ENCODE assay signal across 16 cellular contexts in genomic region chr2:127359520-127359919, GRCh38. TPM values are rescaled to one million over a fixed set of nuclear protein-coding genes. Genes with fewer than 3 reads are reported as not detected.
DNase-seq lines count a peak whose midpoint lies in the region; ATAC-seq and TF ChIP-seq lines count a peak whose summit lies in the region.
"Had no signal": no experiment of that assay in that cellular context is flagged by ENCODE, and none has a peak within 500 bp of the region (broad histone marks: within the 10 kb centered on the region; RNA-seq: fewer than 3 reads in every experiment).

No MANE protein-coding gene starts in this region.

- TF ChIP-seq CTCF in right atrium auricular region (IDR thresholded peaks at IDR 0.05) (no peak), NB4 (IDR thresholded peaks at IDR 0.05; ENCODE audit: low read depth, low read length) (no peak), gastroesophageal sphincter (IDR thresholded peaks at IDR 0.05) (no peak), breast epithelium (IDR thresholded peaks at IDR 0.05) (no peak)

- no peaks in the 10 kb centered on the region for H3K9me3 ChIP-seq in right atrium auricular region
- H3K9me3 ChIP-seq in gastroesophageal sphincter, result no peaks in the 10 kb centered on the region
- H3K9me3 ChIP-seq in breast epithelium, result no peaks in the 10 kb centered on the region

- peak overlapping the region; percentile 74 for H3K27ac Mint-ChIP-seq in central memory CD8-positive, alpha-beta T cell (ENCODE audit: low read depth)
- peak overlapping the region; percentile 19 for H3K27ac Mint-ChIP-seq in stimulated activated memory B cell treated with anti-CD40 and anti-IgM and Interleukin-4, amounts not matched to agents 10 μg/mL and 1 μg/mL and 100 μg/mL, for 72 hours
- H3K27ac Mint-ChIP-seq: HFFc6 had no signal

- H3K4me1 Mint-ChIP-seq in central memory CD8-positive, alpha-beta T cell, result peaks cover 70% of the 10 kb centered on the region
- H3K4me1 Mint-ChIP-seq in stimulated activated memory B cell treated with anti-CD40 and anti-IgM and Interleukin-4, amounts not matched to agents 10 μg/mL and 1 μg/mL and 100 μg/mL, for 72 hours, result peaks cover 78% of the 10 kb centered on the region

- no peaks in the 10 kb centered on the region for H3K36me3 ChIP-seq in right atrium auricular region
- H3K36me3 ChIP-seq in gastroesophageal sphincter, result no peaks in the 10 kb centered on the region
- no peaks in the 10 kb centered on the region for H3K36me3 ChIP-seq in breast epithelium

- WGBS in gastroesophageal sphincter (ENCODE audit: low coverage in 1 of 2), 2 donors, result 64 to 66% methylated on average over 5 of the region's 5 CpGs

- H3K4me1 ChIP-seq in right atrium auricular region (peaks cover 0 to 42% of the 10 kb centered on the region in 2 donors), gastroesophageal sphincter (peaks cover 0 to 44% (median 0%) of the 10 kb centered on the region in 3 donors), breast epithelium (no peaks in the 10 kb centered on the region)

- intact Hi-C loops in Right ventricle myocardium superior (cut with DNase I) (no loop called here), breast epithelium (cut with DNase I; ENCODE audit: low total_unique reads) (no loop called here)

- H3K27ac ChIP-seq in right atrium auricular region (no peak overlapping the region), gastroesophageal sphincter (no peak overlapping the region), breast epithelium (no peak overlapping the region)
- H3K27ac ChIP-seq: C4-2B, SK-N-MC had no signal

- no peaks in the 10 kb centered on the region for H3K27me3 Mint-ChIP-seq in central memory CD8-positive, alpha-beta T cell
- no peaks in the 10 kb centered on the region for H3K27me3 Mint-ChIP-seq in stimulated activated memory B cell treated with anti-CD40 and anti-IgM and Interleukin-4, amounts not matched to agents 10 μg/mL and 1 μg/mL and 100 μg/mL, for 72 hours

- H3K4me3 Mint-ChIP-seq in central memory CD8-positive, alpha-beta T cell, result no peak overlapping the region
- H3K4me3 Mint-ChIP-seq in stimulated activated memory B cell treated with anti-CD40 and anti-IgM and Interleukin-4, amounts not matched to agents 10 μg/mL and 1 μg/mL and 100 μg/mL, for 72 hours, result no peak overlapping the region
- H3K4me3 Mint-ChIP-seq: HFFc6 had no signal

- H3K27me3 ChIP-seq in right atrium auricular region (no peaks in the 10 kb centered on the region), gastroesophageal sphincter (no peaks in the 10 kb centered on the region), breast epithelium (no peaks in the 10 kb centered on the region)

- no peaks in the 10 kb centered on the region for H3K9me3 Mint-ChIP-seq in central memory CD8-positive, alpha-beta T cell
- no peaks in the 10 kb centered on the region for H3K9me3 Mint-ChIP-seq in stimulated activated memory B cell treated with anti-CD40 and anti-IgM and Interleukin-4, amounts not matched to agents 10 μg/mL and 1 μg/mL and 100 μg/mL, for 72 hours
- H3K9me3 Mint-ChIP-seq: HFFc6 had no signal

- H3K4me3 ChIP-seq in right atrium auricular region, result no peak overlapping the region
- H3K4me3 ChIP-seq in NB4 (ENCODE audit: low read depth, low read length), result no peak overlapping the region
- H3K4me3 ChIP-seq in gastroesophageal sphincter, result no peak overlapping the region
- no peak overlapping the region for H3K4me3 ChIP-seq in breast epithelium
- H3K4me3 ChIP-seq: SK-N-MC had no signal

- no peak for TF ChIP-seq EP300 in gastroesophageal sphincter (IDR thresholded peaks at IDR 0.05)

- ATAC-seq in Right ventricle myocardium superior (ENCODE audit: poor library complexity) (peak; percentile 18), gastroesophageal sphincter (no peak)
- ATAC-seq in central memory CD8-positive, alpha-beta T cell (replicated peaks; ENCODE audit: extremely low read depth, poor library complexity, severe bottlenecking), result no peak
- no peak for ATAC-seq in stimulated activated memory B cell treated with anti-CD40 and anti-IgM and Interleukin-4, amounts not matched to agents 10 μg/mL and 1 μg/mL and 100 μg/mL, for 72 hours
- ATAC-seq: PC-3 had no signal

- no peak for TF ChIP-seq POLR2A in NB4 (IDR thresholded peaks at IDR 0.05; ENCODE audit: extremely low read depth, insufficient read length)
- no peak for TF ChIP-seq POLR2A in gastroesophageal sphincter (IDR thresholded peaks at IDR 0.05)
- TF ChIP-seq POLR2A in breast epithelium (IDR thresholded peaks at IDR 0.05), result no peak

- H3K36me3 Mint-ChIP-seq in central memory CD8-positive, alpha-beta T cell (ENCODE audit: insufficient read depth), result peaks cover 2% of the 10 kb centered on the region
- H3K36me3 Mint-ChIP-seq in stimulated activated memory B cell treated with anti-CD40 and anti-IgM and Interleukin-4, amounts not matched to agents 10 μg/mL and 1 μg/mL and 100 μg/mL, for 72 hours, result peaks cover 11% of the 10 kb centered on the region

- DNase-seq in Right ventricle myocardium superior (no peak), right atrium auricular region (ENCODE audit: low spot score) (no peak), NB4 (ENCODE audit: low read depth) (peak; percentile 14), breast epithelium (ENCODE audit: low spot score in 2 of 2) (no peak)
- no peak for DNase-seq in central memory CD8-positive, alpha-beta T cell (ENCODE audit: low spot score in 2 of 2)
- no peak for DNase-seq in activated CD8-positive, alpha-beta memory T cell treated with anti-CD3 and anti-CD28 coated beads, Interleukin-2, amount 50 U/mL, for 48 hours
- DNase-seq: HFFc6, Kasumi-1, NCI-H1417, NCI-H2029 treated with DMSO at 0.1 percent for 48 hours, NCI-H526, PC-3 had no signal

RNA-seq across cellular contexts. Expression of gene MAP3K2, which starts 28.3 kb away (rescaled TPM):
- total RNA-seq in Right ventricle myocardium superior (22.5 TPM), right atrium auricular region (10 to 100 TPM; 20.5 to 20.8 TPM), gastroesophageal sphincter (10 to 100 TPM; 52.7 to 96.2 (median 54.2) TPM), breast epithelium (10 to 100 TPM; 55.7 to 62.2 (median 58.4) TPM)

RNA-seq across cellular contexts. Expression of gene PROC, which starts 58.7 kb away (rescaled TPM):
- total RNA-seq in Right ventricle myocardium superior (not detected), right atrium auricular region (not detected), gastroesophageal sphincter (not detected), breast epithelium (not detected)
- total RNA-seq: HFFc6 had no signal
